In the genomic region with DNA sequence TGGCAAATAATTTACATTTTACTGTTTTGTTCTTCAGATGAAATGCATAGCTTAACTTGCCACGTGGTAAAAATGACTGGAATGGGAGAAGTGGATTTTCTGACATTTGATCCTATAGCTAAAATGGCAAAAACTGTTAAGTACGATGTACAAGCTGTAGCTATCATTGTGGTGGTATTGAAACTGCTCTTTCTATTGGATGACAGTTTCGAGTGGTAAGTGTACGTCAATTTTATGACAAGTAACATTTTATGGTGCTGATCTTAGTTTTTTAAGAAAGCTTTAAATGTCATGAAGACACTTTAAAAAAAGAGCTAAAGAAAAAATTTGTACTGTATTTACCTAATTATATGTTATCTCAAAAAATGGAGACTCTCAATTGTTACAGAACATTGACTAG, we compare ENCODE assay signal across 34 cellular contexts.
"Had no signal": no experiment of that assay in that cellular context is flagged by ENCODE, and none has a peak within 500 bp of the region (broad histone marks: within the 10 kb centered on the region; RNA-seq: fewer than 3 reads in every experiment).

No MANE protein-coding gene starts in this region.

- H3K27ac ChIP-seq: body of pancreas, brain microvascular endothelial cell, breast epithelium, VCaP had no signal

- DNase-seq: activated B cell treated with CpG ODN at 0.5 μM for 24 hours; activated CD4-positive, alpha-beta memory T cell treated with anti-CD3 and anti-CD28 coated beads for 36 hours; activated CD4-positive, alpha-beta T cell treated with anti-CD3 and anti-CD28 coated beads for 4 hours; activated CD4-positive, alpha-beta T cell treated with anti-CD3 and anti-CD28 coated beads, Interleukin-2, amount 10 ng/mL, durations not matched to agents 24 days and 14 days; activated CD4-positive, alpha-beta T cell treated with anti-CD3 and anti-CD28 coated beads, Interleukin-2, amount 50 U/mL, for 1 hour; activated CD4-positive, alpha-beta T cell treated with anti-CD3 and anti-CD28 coated beads, Interleukin-2, amount 50 U/mL, for 4 hours; activated CD4-positive, CD25-positive, alpha-beta regulatory T cell treated with anti-CD3 and anti-CD28 coated beads, Interleukin-2, amount 50 U/mL, for 72 hours; activated CD8-positive, alpha-beta memory T cell treated with anti-CD3 and anti-CD28 coated beads, Interleukin-2, amount 50 U/mL, for 4 hours; activated CD8-positive, alpha-beta T cell treated with anti-CD3 and anti-CD28 coated beads for 36 hours; activated effector memory CD4-positive, alpha-beta T cell treated with anti-CD3 and anti-CD28 coated beads, Interleukin-2, amount 50 U/mL, for 16 hours; activated gamma-delta T cell treated with Interleukin-2 at 50 U/mL for 16 hours; activated naive CD4-positive, alpha-beta T cell; activated naive CD4-positive, alpha-beta T cell treated with anti-CD3 and anti-CD28 coated beads for 36 hours; activated naive CD8-positive, alpha-beta T cell treated with anti-CD3 and anti-CD28 coated beads, Interleukin-2, amount 10 ng/mL, durations not matched to agents 7 days and 5 days; activated naive CD8-positive, alpha-beta T cell treated with anti-CD3 and anti-CD28 coated beads, Interleukin-2, amount 50 U/mL, for 24 hours; activated T-cell treated with anti-CD3 and anti-CD28 coated beads for 4 hours; activated T-cell treated with anti-CD3 and anti-CD28 coated beads, Interleukin-2, amount 50 U/mL, for 1 hour; activated T-cell treated with anti-CD3 and anti-CD28 coated beads, Interleukin-2, amount 50 U/mL, for 4 hours; activated T-cell treated with anti-CD3 and anti-CD28 coated beads, Interleukin-2, amount 50 U/mL, for 72 hours; aorta; body of pancreas; brain microvascular endothelial cell; central memory CD4-positive, alpha-beta T cell; T-helper 1 cell; T-helper 2 cell; T-helper 9 cell had no signal

- H3K4me3 ChIP-seq: body of pancreas, breast epithelium had no signal

- H3K27ac Mint-ChIP-seq: activated B cell treated with CpG ODN at 0.5 μM for 24 hours; activated CD4-positive, alpha-beta memory T cell treated with anti-CD3 and anti-CD28 coated beads for 36 hours; activated CD4-positive, alpha-beta T cell treated with anti-CD3 and anti-CD28 coated beads, Interleukin-2, amount 10 ng/mL, durations not matched to agents 24 days and 14 days; activated CD8-positive, alpha-beta T cell treated with anti-CD3 and anti-CD28 coated beads for 36 hours; activated naive CD4-positive, alpha-beta T cell treated with anti-CD3 and anti-CD28 coated beads for 36 hours; activated naive CD8-positive, alpha-beta T cell; activated naive CD8-positive, alpha-beta T cell treated with anti-CD3 and anti-CD28 coated beads, Interleukin-2, amount 10 ng/mL, durations not matched to agents 7 days and 5 days; activated naive CD8-positive, alpha-beta T cell treated with anti-CD3 and anti-CD28 coated beads, Interleukin-2, amount 50 U/mL, for 24 hours; activated T-helper 1 cell treated with anti-CD3 and anti-CD28 coated beads, Interleukin-12 subunit alpha, Interleukin-12 subunit beta, Interleukin-2, Interleukin-4 antibody, amounts not matched to agents 30 ng/mL and 10 ng/mL and 1 ng/mL, durations not matched to agents 14 hours and 24 hours and 36 hours; activated T-helper 17 cell treated with anti-CD3 and anti-CD28 coated beads, Interleukin-2, amount 50 U/mL, for 72 hours; T-helper 1 cell treated with Interleukin-12 subunit alpha and Interleukin-12 subunit beta and Interleukin-4 antibody, amounts not matched to agents 30 μg/mL and 1 μg/mL, for 36 hours; T-helper 2 cell treated with Interferon-gamma antibody and Interleukin-4, amounts not matched to agents 5 μg/mL and 100 μg/mL, for 36 hours had no signal

- H3K27me3 ChIP-seq: body of pancreas, brain microvascular endothelial cell, breast epithelium had no signal

- H3K4me1 Mint-ChIP-seq: activated B cell treated with CpG ODN at 0.5 μM for 24 hours; activated naive CD4-positive, alpha-beta T cell treated with anti-CD3 and anti-CD28 coated beads, Interleukin-2, amount 50 U/mL, for 24 hours had no signal

- H3K36me3 ChIP-seq: brain microvascular endothelial cell, breast epithelium had no signal

- H3K4me3 Mint-ChIP-seq: activated B cell treated with CpG ODN at 0.5 μM for 24 hours; activated CD4-positive, alpha-beta memory T cell treated with anti-CD3 and anti-CD28 coated beads for 36 hours; activated CD4-positive, alpha-beta T cell treated with anti-CD3 and anti-CD28 coated beads, Interleukin-2, amount 10 ng/mL, durations not matched to agents 24 days and 14 days; activated CD8-positive, alpha-beta T cell treated with anti-CD3 and anti-CD28 coated beads for 36 hours; activated naive CD4-positive, alpha-beta T cell treated with anti-CD3 and anti-CD28 coated beads for 36 hours; activated naive CD4-positive, alpha-beta T cell treated with anti-CD3 and anti-CD28 coated beads, Interleukin-2, amount 50 U/mL, for 24 hours; activated naive CD8-positive, alpha-beta T cell; activated naive CD8-positive, alpha-beta T cell treated with anti-CD3 and anti-CD28 coated beads, Interleukin-2, amount 10 ng/mL, durations not matched to agents 7 days and 5 days; activated naive CD8-positive, alpha-beta T cell treated with anti-CD3 and anti-CD28 coated beads, Interleukin-2, amount 50 U/mL, for 24 hours; activated T-cell treated with anti-CD3 and anti-CD28 coated beads, Interleukin-2, amount 50 U/mL, for 4 hours; activated T-cell treated with anti-CD3 and anti-CD28 coated beads, Interleukin-2, amount 50 U/mL, for 72 hours; activated T-helper 1 cell treated with anti-CD3 and anti-CD28 coated beads, Interleukin-12 subunit alpha, Interleukin-12 subunit beta, Interleukin-2, Interleukin-4 antibody, amounts not matched to agents 30 ng/mL and 10 ng/mL and 1 ng/mL, durations not matched to agents 14 hours and 24 hours and 36 hours; activated T-helper 17 cell treated with anti-CD3 and anti-CD28 coated beads, Interleukin-2, amount 50 U/mL, for 72 hours; T-helper 1 cell treated with Interleukin-12 subunit alpha and Interleukin-12 subunit beta and Interleukin-4 antibody, amounts not matched to agents 30 μg/mL and 1 μg/mL, for 36 hours; T-helper 2 cell treated with Interferon-gamma antibody and Interleukin-4, amounts not matched to agents 5 μg/mL and 100 μg/mL, for 36 hours had no signal

- H3K4me1 ChIP-seq: body of pancreas, breast epithelium had no signal

- H3K9me3 ChIP-seq: body of pancreas, breast epithelium had no signal

- ATAC-seq: activated CD8-positive, alpha-beta T cell treated with anti-CD3 and anti-CD28 coated beads for 36 hours; activated naive CD8-positive, alpha-beta T cell treated with anti-CD3 and anti-CD28 coated beads, Interleukin-2, amount 50 U/mL, for 24 hours; activated T-cell treated with anti-CD3 and anti-CD28 coated beads, Interleukin-2, amount 50 U/mL, for 4 hours; activated T-cell treated with anti-CD3 and anti-CD28 coated beads, Interleukin-2, amount 50 U/mL, for 72 hours; activated T-helper 17 cell treated with anti-CD3 and anti-CD28 coated beads, Interleukin-2, amount 50 U/mL, for 72 hours; body of pancreas had no signal

- H3K9me3 Mint-ChIP-seq: activated B cell treated with CpG ODN at 0.5 μM for 24 hours; activated CD4-positive, alpha-beta memory T cell treated with anti-CD3 and anti-CD28 coated beads for 36 hours; activated CD4-positive, alpha-beta T cell treated with anti-CD3 and anti-CD28 coated beads, Interleukin-2, amount 10 ng/mL, durations not matched to agents 24 days and 14 days; activated CD8-positive, alpha-beta T cell treated with anti-CD3 and anti-CD28 coated beads for 36 hours; activated naive CD4-positive, alpha-beta T cell treated with anti-CD3 and anti-CD28 coated beads for 36 hours; activated naive CD4-positive, alpha-beta T cell treated with anti-CD3 and anti-CD28 coated beads, Interleukin-2, amount 50 U/mL, for 24 hours; activated naive CD8-positive, alpha-beta T cell treated with anti-CD3 and anti-CD28 coated beads, Interleukin-2, amount 10 ng/mL, durations not matched to agents 7 days and 5 days; activated naive CD8-positive, alpha-beta T cell treated with anti-CD3 and anti-CD28 coated beads, Interleukin-2, amount 50 U/mL, for 24 hours; activated T-cell treated with anti-CD3 and anti-CD28 coated beads, Interleukin-2, amount 50 U/mL, for 4 hours; activated T-cell treated with anti-CD3 and anti-CD28 coated beads, Interleukin-2, amount 50 U/mL, for 72 hours; activated T-helper 1 cell treated with anti-CD3 and anti-CD28 coated beads, Interleukin-12 subunit alpha, Interleukin-12 subunit beta, Interleukin-2, Interleukin-4 antibody, amounts not matched to agents 30 ng/mL and 10 ng/mL and 1 ng/mL, durations not matched to agents 14 hours and 24 hours and 36 hours; activated T-helper 17 cell treated with anti-CD3 and anti-CD28 coated beads, Interleukin-2, amount 50 U/mL, for 72 hours; T-helper 1 cell treated with Interleukin-12 subunit alpha and Interleukin-12 subunit beta and Interleukin-4 antibody, amounts not matched to agents 30 μg/mL and 1 μg/mL, for 36 hours; T-helper 2 cell treated with Interferon-gamma antibody and Interleukin-4, amounts not matched to agents 5 μg/mL and 100 μg/mL, for 36 hours had no signal
